In genomic region chr9:130451509-130452388, GRCh38 we compare ENCODE assay signal across 9 cellular contexts. TPM values are rescaled to one million over a fixed set of nuclear protein-coding genes. Genes with fewer than 3 reads are reported as not detected.
DNase-seq lines count a peak whose midpoint lies in the region; ATAC-seq and TF ChIP-seq lines count a peak whose summit lies in the region.
"Had no signal": no experiment of that assay in that cellular context is flagged by ENCODE, and none has a peak within 500 bp of the region (broad histone marks: within the 10 kb centered on the region; RNA-seq: fewer than 3 reads in every experiment).

No MANE protein-coding gene starts in this region.

- no peak overlapping the region for H3K27ac Mint-ChIP-seq in T-helper 2 cell treated with Interferon-gamma antibody and Interleukin-4, amounts not matched to agents 5 μg/mL and 100 μg/mL, for 36 hours

- H3K27ac ChIP-seq in C4-2B (peak overlapping the region; percentile 59), mammary epithelial cell (ENCODE audit: insufficient read depth, low read depth, low read length) (no peak overlapping the region), testis (peak overlapping the region; percentile 47 to 80)

- H2AFZ ChIP-seq in mammary epithelial cell (ENCODE audit: low read depth, low read length), result peak overlapping the region; percentile 12

- H3K4me1 Mint-ChIP-seq in T-helper 2 cell treated with Interferon-gamma antibody and Interleukin-4, amounts not matched to agents 5 μg/mL and 100 μg/mL, for 36 hours (ENCODE audit: low read depth), result peaks cover 12% of the 10 kb centered on the region
- H3K4me1 Mint-ChIP-seq: naive B cell had no signal

- TF ChIP-seq CTCF in C4-2B (conservative IDR thresholded peaks at IDR 0.05), result peak; percentile 70
- peak; percentile 62 to 68 for TF ChIP-seq CTCF in mammary epithelial cell (conservative IDR thresholded peaks at IDR 0.05 in 1 of 2, IDR thresholded peaks at IDR 0.05 in 1 of 2; ENCODE audit: extremely low read depth in 1 of 2, insufficient read depth in 1 of 2, low read depth in 1 of 2, low read length in 2 of 2)
- peak; percentile 46 to 59 (median 49) for TF ChIP-seq CTCF in testis (IDR thresholded peaks at IDR 0.05)

- intact Hi-C loops in mammary epithelial cell (cut with micrococcal nuclease), result loop anchor here (2.0 kb wide), 1 partner anchor 345 kb away; no protein-coding TSS in a partner anchor
- intact Hi-C loops in testis (cut with DNase I; ENCODE audit: low total_unique reads), result no loop called here

- H3K4me2 ChIP-seq in mammary epithelial cell (ENCODE audit: insufficient read depth, low read depth, low read length), result no peak overlapping the region

- H3K27me3 ChIP-seq in mammary epithelial cell (ENCODE audit: insufficient read depth, low read length) (no peaks in the 10 kb centered on the region), testis (no peaks in the 10 kb centered on the region)

- BruUV-seq in mammary epithelial cell (replicated peaks; lab: Mats Ljungman, UMichigan), result no TSS peak

- DNase-seq in HPDE6-E6E7 (ENCODE audit: extremely low spot score), result peak; percentile 96
- peak; percentile 68 for DNase-seq in NCI-H748 treated with DMSO at 0.1 percent for 48 hours (lab: John Stamatoyannopoulos, UW)
- DNase-seq in mammary epithelial cell, result peak; percentile 84
- peak; percentile 96 for DNase-seq in kidney tubule cell (ENCODE audit: low spot score)
- DNase-seq in testis, result peak; percentile 95
- no peak for DNase-seq in T-helper 2 cell treated with Interferon-gamma antibody and Interleukin-4, amounts not matched to agents 5 μg/mL and 100 μg/mL, for 36 hours (ENCODE audit: low spot score)
- DNase-seq: naive B cell had no signal

- H3K9me3 Mint-ChIP-seq in T-helper 2 cell treated with Interferon-gamma antibody and Interleukin-4, amounts not matched to agents 5 μg/mL and 100 μg/mL, for 36 hours, result no peaks in the 10 kb centered on the region
- H3K9me3 Mint-ChIP-seq: naive B cell had no signal

- no peaks in the 10 kb centered on the region for H3K79me2 ChIP-seq in mammary epithelial cell (ENCODE audit: insufficient read depth, low read length)

- no peak overlapping the region for H3K4me3 ChIP-seq in mammary epithelial cell (replicated peaks in 1 of 3; ENCODE audit: insufficient read depth in 1 of 3, low read depth in 2 of 3, low read length in 3 of 3)
- no peak overlapping the region for H3K4me3 ChIP-seq in testis

- 48% methylated on average over 14 of the region's 23 CpGs for WGBS in mammary epithelial cell (ENCODE audit: low coverage, missing lambda C conversion rate)
- WGBS in testis, 2 donors, result 31 to 32% methylated on average over 13 to 23 of the region's 23 CpGs

- no peak overlapping the region for H3K4me3 Mint-ChIP-seq in T-helper 2 cell treated with Interferon-gamma antibody and Interleukin-4, amounts not matched to agents 5 μg/mL and 100 μg/mL, for 36 hours

- H3K9ac ChIP-seq in mammary epithelial cell (ENCODE audit: insufficient read depth, low read length), result no peak overlapping the region

- dilution Hi-C loops in mammary epithelial cell (cut with HindIII; ENCODE audit: low sequenced_read_pairs), result no loop called here

- H3K36me3 Mint-ChIP-seq in T-helper 2 cell treated with Interferon-gamma antibody and Interleukin-4, amounts not matched to agents 5 μg/mL and 100 μg/mL, for 36 hours (ENCODE audit: low read depth), result no peaks in the 10 kb centered on the region
- H3K36me3 Mint-ChIP-seq: naive B cell had no signal

- no peak for ATAC-seq in GM19455 (IDR thresholded peaks at IDR 0.05; ENCODE audit: unreplicated experiment)

- no peaks in the 10 kb centered on the region for H3K36me3 ChIP-seq in mammary epithelial cell (ENCODE audit: insufficient read depth, low read length)
- H3K36me3 ChIP-seq in testis (ENCODE audit: low read depth, missing control alignments), result no peaks in the 10 kb centered on the region

- peaks cover 28% of the 10 kb centered on the region for H3K4me1 ChIP-seq in mammary epithelial cell (ENCODE audit: insufficient read depth, low read length)
- H3K4me1 ChIP-seq in testis, result peaks cover 51% of the 10 kb centered on the region

- in situ Hi-C loops in mammary epithelial cell (cut with MboI; ENCODE audit: low sequenced_read_pairs in 2 of 2), result loop anchor here (5.0 to 10.0 kb wide), 2 partner anchors 233 to 236 kb away; no protein-coding TSS in a partner anchor

- H4K20me1 ChIP-seq in mammary epithelial cell (ENCODE audit: insufficient read depth, low read length), result no peaks in the 10 kb centered on the region

- CTCF ChIA-PET in mammary epithelial cell (lab: Charles Lee; ENCODE audit: low non-redundant PET), result interaction anchor here (0.7 kb wide), 1 partner anchor 992 kb away, joined by 3 read pairs; no protein-coding TSS in a partner anchor

- H3K9me3 ChIP-seq in mammary epithelial cell (replicated peaks; ENCODE audit: insufficient read depth, low read length), result no peaks in the 10 kb centered on the region
- H3K9me3 ChIP-seq in testis, result no peaks in the 10 kb centered on the region

- no peaks in the 10 kb centered on the region for H3K27me3 Mint-ChIP-seq in T-helper 2 cell treated with Interferon-gamma antibody and Interleukin-4, amounts not matched to agents 5 μg/mL and 100 μg/mL, for 36 hours (ENCODE audit: low read depth)

- no peak for TF ChIP-seq POLR2A in testis (IDR thresholded peaks at IDR 0.05)

RNA-seq across cellular contexts. Expression of gene ASS1, which starts 7.0 kb away (rescaled TPM):
- total RNA-seq in mammary epithelial cell (100 to 1,000 TPM in 1 of 2 donors, 10 to 100 TPM in 1; 58.7 to 683 TPM), testis (100 to 1,000 TPM in 1 of 2 donors, 10 to 100 TPM in 1; 68.5 to 153 TPM)
- polyA plus RNA-seq in mammary epithelial cell (113 TPM), testis (ENCODE audit: insufficient read depth, low read depth, low replicate concordance) (90.2 TPM)
- 55.6 TPM for polyA minus RNA-seq in mammary epithelial cell
